In genomic region chr11:43937434-43938411, GRCh38 we compare ENCODE assay signal across 13 cellular contexts. TPM values are rescaled to one million over a fixed set of nuclear protein-coding genes. Genes with fewer than 3 reads are reported as not detected.
DNase-seq lines count a peak whose midpoint lies in the region; ATAC-seq and TF ChIP-seq lines count a peak whose summit lies in the region.
"Had no signal": no experiment of that assay in that cellular context is flagged by ENCODE, and none has a peak within 500 bp of the region (broad histone marks: within the 10 kb centered on the region; RNA-seq: fewer than 3 reads in every experiment).

No MANE protein-coding gene starts in this region.

- H3K9me3 ChIP-seq in mesodermal cell (ENCODE audit: control insufficient read depth, low read length), result no peaks in the 10 kb centered on the region

- H3K27ac ChIP-seq in mesodermal cell (ENCODE audit: low read depth, low read length, severe bottlenecking), result peak overlapping the region; percentile 95

- peaks cover 22% of the 10 kb centered on the region for H3K4me1 ChIP-seq in mesodermal cell (ENCODE audit: control insufficient read depth, insufficient read depth, low read length, poor library complexity, severe bottlenecking)

- DNase-seq in ACHN (peak; percentile 39), HuH-7 (ENCODE audit: low spot score) (peak; percentile 52), choroid plexus epithelial cell (ENCODE audit: low read depth) (peak; percentile 86), NCI-H2227 treated with DMSO at 0.1 percent for 48 hours (lab: John Stamatoyannopoulos, UW) (no peak), MV-4-11 (lab: John Stamatoyannopoulos, UW) (no peak)
- no peak for DNase-seq in stimulated activated CD4-positive, alpha-beta T cell treated with anti-CD3 and anti-CD28 coated beads, Interleukin-4, amount 100 ng/mL, for 24 hours
- DNase-seq: CD4-positive, alpha-beta T cell; left colon; NCI-H526 treated with DMSO at 0.1 percent for 48 hours; stimulated activated naive CD4-positive, alpha-beta T cell treated with Interleukin-2 at 50 U/mL for 16 hours; T1000 had no signal

- TF ChIP-seq CTCF in choroid plexus epithelial cell (conservative IDR thresholded peaks at IDR 0.05; ENCODE audit: low read depth, low read length), result peak; percentile 61

- no peak for ATAC-seq in HG03457 (IDR thresholded peaks at IDR 0.05; ENCODE audit: unreplicated experiment)
- ATAC-seq: left colon had no signal

- 86% methylated on average over 11 of the region's 14 CpGs for WGBS in mesodermal cell (ENCODE audit: insufficient coverage in 2 of 2), 2 experiments

- no peaks in the 10 kb centered on the region for H3K36me3 ChIP-seq in mesodermal cell (ENCODE audit: control insufficient read depth, insufficient read depth, low read length)

- in situ Hi-C loops in ACHN (cut with HindIII; ENCODE audit: low pct_ligation_motif_present, low pct_unique_long_range_greater_than_20kb, low sequenced_read_pairs), result no loop called here

- H3K4me3 ChIP-seq in choroid plexus epithelial cell (ENCODE audit: low read depth, low read length) (no peak overlapping the region), mesodermal cell (ENCODE audit: extremely low read depth, insufficient read depth, low read length, poor library complexity, severe bottlenecking) (no peak overlapping the region)

RNA-seq across cellular contexts. Expression of gene C11orf96, which starts 4.7 kb away (rescaled TPM):
- 8.8 TPM for polyA plus RNA-seq in mesodermal cell (2013, experiment 1 of 2)
- polyA plus RNA-seq in mesodermal cell (2013, experiment 2 of 2), result 11.5 TPM

RNA-seq across cellular contexts. Expression of gene ALKBH3, which starts 57.1 kb away (rescaled TPM):
- polyA plus RNA-seq in mesodermal cell (2013, experiment 1 of 2), result 35.1 TPM
- 26.9 TPM for polyA plus RNA-seq in mesodermal cell (2013, experiment 2 of 2)

Comparison
In these comparisons a context has a peak if more than half of its experiments do, and no peak if none do; other contexts are left out.
1. DNase-seq: peak in ACHN (single experiment), HuH-7 (single experiment) and choroid plexus epithelial cell (single experiment); none in NCI-H2227 treated with DMSO at 0.1 percent for 48 hours (single experiment), MV-4-11 (single experiment) and stimulated activated CD4-positive, alpha-beta T cell treated with anti-CD3 and anti-CD28 coated beads, Interleukin-4, amount 100 ng/mL, for 24 hours (single experiment).